Comparison of ENCODE assay signal across 15 cellular contexts in genomic region chr14:103856105-103856504, GRCh38. TPM values are rescaled to one million over a fixed set of nuclear protein-coding genes. Genes with fewer than 3 reads are reported as not detected.
A peak's percentile ranks its signal among the peaks of the same experiment; 100 is the strongest.
DNase-seq lines count a peak whose midpoint lies in the region; ATAC-seq and TF ChIP-seq lines count a peak whose summit lies in the region.
"Had no signal": no experiment of that assay in that cellular context is flagged by ENCODE, and none has a peak within 500 bp of the region (broad histone marks: within the 10 kb centered on the region; RNA-seq: fewer than 3 reads in every experiment).

No MANE protein-coding gene starts in this region.

- H3K27ac ChIP-seq in VCaP (peak overlapping the region; percentile 56; the same call in 1 of the 2 replicates), subcutaneous abdominal adipose tissue (ENCODE audit: low read depth, low read length) (peak overlapping the region; percentile 16)
- H3K27ac ChIP-seq: neutrophil had no signal

- ATAC-seq in activated naive CD8-positive, alpha-beta T cell treated with anti-CD3 and anti-CD28 coated beads, Interleukin-2, amount 50 U/mL, for 24 hours = peak; percentile 25
- ATAC-seq in GM18505 (IDR thresholded peaks at IDR 0.05; ENCODE audit: unreplicated experiment) (no peak), GM19035 (IDR thresholded peaks at IDR 0.05; ENCODE audit: unreplicated experiment) (no peak), HG02981 (IDR thresholded peaks at IDR 0.05; ENCODE audit: unreplicated experiment) (no peak)
- ATAC-seq: T-cell had no signal

- DNase-seq in activated naive CD8-positive, alpha-beta T cell treated with anti-CD3 and anti-CD28 coated beads, Interleukin-2, amount 50 U/mL, for 24 hours = no peak
- DNase-seq in activated naive CD8-positive, alpha-beta T cell treated with anti-CD3 and anti-CD28 coated beads for 36 hours = no peak
- peak; percentile 32 for DNase-seq in left kidney (ENCODE audit: low read depth, low spot score)
- DNase-seq: activated CD4-positive, CD25-positive, alpha-beta regulatory T cell treated with anti-CD3 and anti-CD28 coated beads, Interleukin-2, amount 50 U/mL, for 72 hours; MV-4-11; NCI-H226; T-cell had no signal

- no peak overlapping the region for H3K4me3 Mint-ChIP-seq in activated naive CD8-positive, alpha-beta T cell treated with anti-CD3 and anti-CD28 coated beads, Interleukin-2, amount 50 U/mL, for 24 hours
- H3K4me3 Mint-ChIP-seq in activated naive CD8-positive, alpha-beta T cell treated with anti-CD3 and anti-CD28 coated beads for 36 hours = no peak overlapping the region
- H3K4me3 Mint-ChIP-seq: activated naive CD8-positive, alpha-beta T cell; T-cell had no signal

- no peak overlapping the region for H3K4me3 ChIP-seq in subcutaneous abdominal adipose tissue (ENCODE audit: low read depth in 1 of 5, low read length in 5 of 5)

- peaks cover 0 to 8% (median 4%) of the 10 kb centered on the region in 5 donors for H3K27me3 ChIP-seq in subcutaneous abdominal adipose tissue (ENCODE audit: control insufficient read depth in 5 of 5, insufficient read depth in 4 of 5, low read length in 5 of 5)

- TF ChIP-seq POLR2A in GM18505 (IDR thresholded peaks at IDR 0.05; ENCODE audit: borderline replicate concordance, extremely low read depth, insufficient read depth, insufficient read length) = no peak

- H3K9me3 Mint-ChIP-seq in activated naive CD8-positive, alpha-beta T cell treated with anti-CD3 and anti-CD28 coated beads, Interleukin-2, amount 50 U/mL, for 24 hours = no peaks in the 10 kb centered on the region
- H3K9me3 Mint-ChIP-seq in activated naive CD8-positive, alpha-beta T cell treated with anti-CD3 and anti-CD28 coated beads for 36 hours = no peaks in the 10 kb centered on the region
- H3K9me3 Mint-ChIP-seq: T-cell had no signal

- H3K4me1 ChIP-seq in subcutaneous abdominal adipose tissue (ENCODE audit: control insufficient read depth in 5 of 5, insufficient read depth in 5 of 5, low read length in 5 of 5) = peaks cover 0 to 38% (median 20%) of the 10 kb centered on the region in 5 donors

- H3K4me1 Mint-ChIP-seq in activated naive CD8-positive, alpha-beta T cell treated with anti-CD3 and anti-CD28 coated beads, Interleukin-2, amount 50 U/mL, for 24 hours = no peaks in the 10 kb centered on the region
- peaks cover 7% of the 10 kb centered on the region for H3K4me1 Mint-ChIP-seq in activated naive CD8-positive, alpha-beta T cell treated with anti-CD3 and anti-CD28 coated beads for 36 hours

- H3K9me3 ChIP-seq in subcutaneous abdominal adipose tissue (ENCODE audit: control insufficient read depth in 5 of 5, low read length in 5 of 5) = no peaks in the 10 kb centered on the region
- H3K9me3 ChIP-seq: Caco-2, neutrophil had no signal

- TF ChIP-seq CTCF in VCaP (conservative IDR thresholded peaks at IDR 0.05) = no peak

- H3K27ac Mint-ChIP-seq in activated naive CD8-positive, alpha-beta T cell treated with anti-CD3 and anti-CD28 coated beads, Interleukin-2, amount 50 U/mL, for 24 hours = no peak overlapping the region
- H3K27ac Mint-ChIP-seq in activated naive CD8-positive, alpha-beta T cell treated with anti-CD3 and anti-CD28 coated beads for 36 hours = no peak overlapping the region
- H3K27ac Mint-ChIP-seq: activated naive CD8-positive, alpha-beta T cell had no signal

- H3K9ac ChIP-seq in subcutaneous abdominal adipose tissue (ENCODE audit: low read length in 5 of 5) = no peak overlapping the region

- no peaks in the 10 kb centered on the region for H3K27me3 Mint-ChIP-seq in activated naive CD8-positive, alpha-beta T cell treated with anti-CD3 and anti-CD28 coated beads, Interleukin-2, amount 50 U/mL, for 24 hours
- H3K27me3 Mint-ChIP-seq in activated naive CD8-positive, alpha-beta T cell treated with anti-CD3 and anti-CD28 coated beads for 36 hours = no peaks in the 10 kb centered on the region
- H3K27me3 Mint-ChIP-seq: activated naive CD8-positive, alpha-beta T cell had no signal

- no peaks in the 10 kb centered on the region for H3K36me3 Mint-ChIP-seq in activated naive CD8-positive, alpha-beta T cell treated with anti-CD3 and anti-CD28 coated beads, Interleukin-2, amount 50 U/mL, for 24 hours (ENCODE audit: low read depth)
- no peaks in the 10 kb centered on the region for H3K36me3 Mint-ChIP-seq in activated naive CD8-positive, alpha-beta T cell treated with anti-CD3 and anti-CD28 coated beads for 36 hours
- H3K36me3 Mint-ChIP-seq: activated naive CD8-positive, alpha-beta T cell; T-cell had no signal

- H3K36me3 ChIP-seq in subcutaneous abdominal adipose tissue (ENCODE audit: control insufficient read depth in 5 of 5, insufficient read depth in 5 of 5, low read length in 5 of 5) = no peaks in the 10 kb centered on the region
- H3K36me3 ChIP-seq: neutrophil had no signal

RNA-seq across cellular contexts. Expression of gene PPP1R13B, which starts 8.7 kb away (rescaled TPM):
- total RNA-seq in activated naive CD8-positive, alpha-beta T cell treated with anti-CD3 and anti-CD28 coated beads for 36 hours = 1 to 10 TPM; 8.5 to 9.8 TPM
